In genomic region chr19:16896913-16897571, GRCh38 we compare ENCODE assay signal across 7 cellular contexts. TPM values are rescaled to one million over a fixed set of nuclear protein-coding genes. Genes with fewer than 3 reads are reported as not detected.
DNase-seq lines count a peak whose midpoint lies in the region; ATAC-seq and TF ChIP-seq lines count a peak whose summit lies in the region.

No MANE protein-coding gene starts in this region.

- H3K4me3 ChIP-seq in SK-N-SH (ENCODE audit: low read depth in 2 of 2, low read length in 1 of 2), result peak overlapping the region; percentile 60 to 70

- no peak for TF ChIP-seq EP300 in SK-N-SH (IDR thresholded peaks at IDR 0.05; ENCODE audit: borderline replicate concordance in 1 of 2, low read depth in 1 of 2, low read length in 1 of 2)

- peak; percentile 42 for ATAC-seq in GM19023 (IDR thresholded peaks at IDR 0.05; ENCODE audit: unreplicated experiment)
- ATAC-seq in HG03432 (IDR thresholded peaks at IDR 0.05; ENCODE audit: unreplicated experiment), result peak; percentile 54
- ATAC-seq in activated naive CD4-positive, alpha-beta T cell treated with anti-CD3 and anti-CD28 coated beads, Interleukin-2, amount 50 U/mL, for 72 hours, result peak; percentile 69 to 70
- ATAC-seq in Right ventricle myocardium inferior, result peak; percentile 91
- ATAC-seq in omental fat pad (ENCODE audit: low FRiP score), result peak; percentile 93

- intact Hi-C loops in Right ventricle myocardium inferior (cut with DNase I), result loop anchor here (5.0 to 10.0 kb wide), 2 partner anchors 70 to 148 kb away; partner anchors contain the start of gene SIN3B

- TF ChIP-seq CTCF in SK-N-SH (IDR thresholded peaks at IDR 0.05) (no peak), omental fat pad (IDR thresholded peaks at IDR 0.05) (no peak)

- no peak overlapping the region; a peak in 1 of 4 replicates for H3K27ac ChIP-seq in SK-N-SH (ENCODE audit: low read depth in 2 of 2, low read length in 1 of 2)

- H3K9me3 Mint-ChIP-seq in activated naive CD4-positive, alpha-beta T cell treated with anti-CD3 and anti-CD28 coated beads, Interleukin-2, amount 50 U/mL, for 72 hours, result no peaks in the 10 kb centered on the region

- peak overlapping the region; percentile 95 for H3K4me2 ChIP-seq in SK-N-SH

- H2AFZ ChIP-seq in SK-N-SH (ENCODE audit: low read depth), result peak overlapping the region; percentile 97

- no peaks in the 10 kb centered on the region for H3F3A ChIP-seq in SK-N-SH (replicated peaks; ENCODE audit: insufficient read depth)

- CTCF ChIA-PET in SK-N-SH (lab: Yijun Ruan, JAX), result no interaction called here

- peaks cover 0 to 4% of the 10 kb centered on the region in 2 experiments; a peak in 1 of 4 replicates for H3K4me1 ChIP-seq in SK-N-SH (ENCODE audit: control insufficient read depth in 1 of 2, insufficient read depth in 2 of 2, low read depth in 1 of 2, low read length in 1 of 2)

- no peaks in the 10 kb centered on the region for H3K27me3 ChIP-seq in SK-N-SH (ENCODE audit: insufficient read depth)

- H3K9me3 ChIP-seq in SK-N-SH, result no peaks in the 10 kb centered on the region

- TF ChIP-seq RAD21 in SK-N-SH (IDR thresholded peaks at IDR 0.05; ENCODE audit: low read length), result no peak

- peak overlapping the region in 1 of 2 donors; percentile 50 for H3K27ac Mint-ChIP-seq in activated naive CD4-positive, alpha-beta T cell treated with anti-CD3 and anti-CD28 coated beads, Interleukin-2, amount 50 U/mL, for 72 hours

- POLR2A ChIA-PET in SK-N-SH (lab: Yijun Ruan, JAX), result no interaction called here

- WGBS in SK-N-SH (ENCODE audit: low lambda C conversion rate), result 5% methylated on average over 40 of the region's 46 CpGs

- no peaks in the 10 kb centered on the region for H3K9me2 ChIP-seq in SK-N-SH

- H3K9ac ChIP-seq in SK-N-SH, result peak overlapping the region; percentile 52; the same call in 1 of the 2 replicates

- DNase-seq in SK-N-SH, result peak; percentile 100
- peak; percentile 62 to 68 for DNase-seq in activated naive CD4-positive, alpha-beta T cell treated with anti-CD3 and anti-CD28 coated beads, Interleukin-2, amount 50 U/mL, for 72 hours (ENCODE audit: low spot score in 2 of 2)
- DNase-seq in Right ventricle myocardium inferior (ENCODE audit: missing footprints), result peak; percentile 96
- peak; percentile 90 for DNase-seq in omental fat pad (ENCODE audit: low spot score)
- DNase-seq in superior temporal gyrus (ENCODE audit: extremely low spot score), result peak; percentile 8

- H3K36me3 Mint-ChIP-seq in activated naive CD4-positive, alpha-beta T cell treated with anti-CD3 and anti-CD28 coated beads, Interleukin-2, amount 50 U/mL, for 72 hours, result peaks cover 0 to 5% of the 10 kb centered on the region in 2 donors

- no peaks in the 10 kb centered on the region for H3K79me2 ChIP-seq in SK-N-SH (ENCODE audit: insufficient read depth)

- H4K20me1 ChIP-seq in SK-N-SH (ENCODE audit: insufficient read depth), result no peaks in the 10 kb centered on the region

- no peaks in the 10 kb centered on the region for H3K36me3 ChIP-seq in SK-N-SH (replicated peaks in 1 of 2; ENCODE audit: control insufficient read depth in 1 of 2, insufficient read depth in 2 of 2, low read length in 1 of 2)

TF ChIP-seq in SK-N-SH, 30 proteins besides CTCF, POLR2A, EP300 and RAD21:
- peak; percentile 5 for TF ChIP-seq CHD2 (IDR thresholded peaks at IDR 0.05; ENCODE audit: low read length, partially characterized antibody)
- TF ChIP-seq TEAD4 (IDR thresholded peaks at IDR 0.05; ENCODE audit: borderline replicate concordance, insufficient read depth), result no peak

RNA-seq across cellular contexts. Expression of gene F2RL3, which starts 8.2 kb away (rescaled TPM):
- polyA plus RNA-seq in SK-N-SH (2012; rRNA removed), result not detected in 2 replicates
- under 0.01 and 0.01 TPM in 2 replicates for polyA plus RNA-seq in SK-N-SH (2012; cell fraction: cytosol; rRNA removed)
- not detected in 2 replicates for polyA plus RNA-seq in SK-N-SH (2012; cell fraction: nucleus; rRNA removed)
- total RNA-seq in activated naive CD4-positive, alpha-beta T cell treated with anti-CD3 and anti-CD28 coated beads, Interleukin-2, amount 50 U/mL, for 72 hours, result not detected
- 0.27 TPM for total RNA-seq in Right ventricle myocardium inferior
- total RNA-seq in omental fat pad, result 10 to 100 TPM in 2 of 4 donors, 1 to 10 TPM in 2; 4.1 to 31.8 (median 9.2) TPM

Comparison
In these comparisons a context has a peak if more than half of its experiments do, and no peak if none do; other contexts are left out.
1. ATAC-seq: peak in every context shown above with its lines; median percentile 93 in omental fat pad; 91 in Right ventricle myocardium inferior; 70 in activated naive CD4-positive, alpha-beta T cell treated with anti-CD3 and anti-CD28 coated beads, Interleukin-2, amount 50 U/mL, for 72 hours; 54 in HG03432; 42 in GM19023.
2. DNase-seq: peak in every context shown above with its lines; median percentile 100 in SK-N-SH; 96 in Right ventricle myocardium inferior; 90 in omental fat pad; 65 in activated naive CD4-positive, alpha-beta T cell treated with anti-CD3 and anti-CD28 coated beads, Interleukin-2, amount 50 U/mL, for 72 hours; 8 in superior temporal gyrus.